ENCODE assay signal across 8 cellular contexts in the genomic region with DNA sequence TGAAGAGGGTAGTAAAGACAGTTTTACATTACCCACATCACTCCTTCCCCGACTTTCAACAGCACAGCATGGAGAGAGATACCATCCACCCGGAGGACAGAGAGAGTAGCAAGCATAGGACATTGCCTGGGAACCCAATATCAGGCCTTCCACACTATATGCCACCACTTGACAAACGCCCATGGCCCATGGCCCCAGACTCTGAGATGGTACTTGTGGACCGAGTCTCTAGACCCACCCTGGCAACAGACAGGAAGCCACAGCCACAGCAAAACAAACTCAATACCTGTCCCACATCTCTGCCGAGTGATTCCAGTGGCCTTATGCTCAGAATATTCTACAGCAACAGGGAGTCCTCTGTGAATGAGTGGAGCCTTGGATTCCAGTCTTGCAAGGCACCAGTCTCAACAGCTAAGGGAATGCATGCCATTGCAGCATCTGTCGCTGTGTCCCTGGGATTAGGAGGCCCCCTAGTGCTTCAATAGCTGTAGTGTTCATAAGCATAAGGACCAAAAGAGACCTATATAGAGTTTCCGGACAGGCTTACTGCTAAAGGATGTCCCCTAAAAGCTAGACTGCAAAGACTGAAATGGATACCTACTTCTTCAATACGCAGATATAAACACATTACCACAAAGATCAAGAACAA. TPM values are rescaled to one million over a fixed set of nuclear protein-coding genes. Genes with fewer than 3 reads are reported as not detected.
DNase-seq lines count a peak whose midpoint lies in the region; ATAC-seq, FAIRE-seq and TF ChIP-seq lines count a peak whose summit lies in the region.

No MANE protein-coding gene starts in this region.

- H3K27ac ChIP-seq in CD8-positive, alpha-beta memory T cell (ENCODE audit: low read depth, low read length): no peak overlapping the region
- H3K27ac ChIP-seq in small intestine (ENCODE audit: low read depth in 1 of 2, low read length in 1 of 2) (no peak overlapping the region), stomach (no peak overlapping the region)

- no peak overlapping the region for H3K4me3 ChIP-seq in CD8-positive, alpha-beta memory T cell (ENCODE audit: low read length)
- H3K4me3 ChIP-seq in small intestine (ENCODE audit: low read depth in 1 of 2, low read length in 2 of 2): no peak overlapping the region
- H3K4me3 ChIP-seq in stomach: no peak overlapping the region

- H3K36me3 Mint-ChIP-seq in CD8-positive, alpha-beta memory T cell: no peaks in the 10 kb centered on the region
- H3K36me3 Mint-ChIP-seq in activated T-cell treated with anti-CD3 and anti-CD28 coated beads, Interleukin-2, amount 50 U/mL, for 4 hours (ENCODE audit: insufficient read depth): no peaks in the 10 kb centered on the region

- TF ChIP-seq POLR2A in stomach (IDR thresholded peaks at IDR 0.05): no peak

- CTCF ChIA-PET in CD8-positive, alpha-beta memory T cell (lab: Charles Lee): no interaction called here

- no peaks in the 10 kb centered on the region for H3K9me3 Mint-ChIP-seq in CD8-positive, alpha-beta memory T cell
- H3K9me3 Mint-ChIP-seq in activated T-cell treated with anti-CD3 and anti-CD28 coated beads, Interleukin-2, amount 50 U/mL, for 4 hours: no peaks in the 10 kb centered on the region

- ATAC-seq in GM18502 (IDR thresholded peaks at IDR 0.05; ENCODE audit: poor library complexity, unreplicated experiment): peak; percentile 90
- ATAC-seq in HG02973 (IDR thresholded peaks at IDR 0.05; ENCODE audit: unreplicated experiment): peak; percentile 77
- ATAC-seq in activated T-cell treated with anti-CD3 and anti-CD28 coated beads, Interleukin-2, amount 50 U/mL, for 4 hours: peak; percentile 72 to 78

- H3K27me3 ChIP-seq in CD8-positive, alpha-beta memory T cell (ENCODE audit: insufficient read depth, low read length, poor library complexity, severe bottlenecking): no peaks in the 10 kb centered on the region
- H3K27me3 ChIP-seq in small intestine (ENCODE audit: control insufficient read depth in 2 of 2, insufficient read depth in 2 of 2, low read length in 2 of 2) (no peaks in the 10 kb centered on the region), stomach (no peaks in the 10 kb centered on the region)

- TF ChIP-seq EP300 in stomach (IDR thresholded peaks at IDR 0.05): no peak

- DNase-seq in CD8-positive, alpha-beta memory T cell: peak in 3 of 5 donors; percentile 21 to 47 (median 23)
- DNase-seq in NCI-H446 (lab: John Stamatoyannopoulos, UW) (peak; percentile 3 to 48), glomerular visceral epithelial cell (ENCODE audit: extremely low spot score) (peak; percentile 29), small intestine (peak; percentile 44), stomach (no peak)
- no peak for DNase-seq in activated T-cell treated with anti-CD3 and anti-CD28 coated beads, Interleukin-2, amount 50 U/mL, for 4 hours

- H3K4me3 Mint-ChIP-seq in CD8-positive, alpha-beta memory T cell: no peak overlapping the region
- H3K4me3 Mint-ChIP-seq in activated T-cell treated with anti-CD3 and anti-CD28 coated beads, Interleukin-2, amount 50 U/mL, for 4 hours: no peak overlapping the region

- peaks cover 0 to 9% (median 8%) of the 10 kb centered on the region in 3 donors for H3K4me1 Mint-ChIP-seq in CD8-positive, alpha-beta memory T cell
- no peaks in the 10 kb centered on the region for H3K4me1 Mint-ChIP-seq in activated T-cell treated with anti-CD3 and anti-CD28 coated beads, Interleukin-2, amount 50 U/mL, for 4 hours (ENCODE audit: low read depth)

- H3K9me3 ChIP-seq in CD8-positive, alpha-beta memory T cell (ENCODE audit: low read length): no peaks in the 10 kb centered on the region
- H3K9me3 ChIP-seq in small intestine (ENCODE audit: control insufficient read depth, low read depth) (no peaks in the 10 kb centered on the region), stomach (no peaks in the 10 kb centered on the region)

- peak in 1 of 7 experiments; percentile 17 for TF ChIP-seq CTCF in stomach (IDR thresholded peaks at IDR 0.05)

- peaks cover 12 to 48% of the 10 kb centered on the region in 2 donors for H3K27me3 Mint-ChIP-seq in CD8-positive, alpha-beta memory T cell
- H3K27me3 Mint-ChIP-seq in activated T-cell treated with anti-CD3 and anti-CD28 coated beads, Interleukin-2, amount 50 U/mL, for 4 hours (ENCODE audit: low read depth): peaks cover 9% of the 10 kb centered on the region

- no peak overlapping the region for H3K27ac Mint-ChIP-seq in CD8-positive, alpha-beta memory T cell

- no peaks in the 10 kb centered on the region for H3K36me3 ChIP-seq in CD8-positive, alpha-beta memory T cell (ENCODE audit: insufficient read depth, low read length)
- H3K36me3 ChIP-seq in small intestine (ENCODE audit: control insufficient read depth in 2 of 2, insufficient read depth in 2 of 2, low read length in 2 of 2): no peaks in the 10 kb centered on the region
- no peaks in the 10 kb centered on the region for H3K36me3 ChIP-seq in stomach

- intact Hi-C loops in stomach (cut with DNase I; ENCODE audit: low total_unique reads): no loop called here

- POLR2A ChIA-PET in CD8-positive, alpha-beta memory T cell (lab: Charles Lee): no interaction called here

- FAIRE-seq in small intestine (lab: Jason Lieb, UNC): no peak

- H3K4me1 ChIP-seq in CD8-positive, alpha-beta memory T cell (ENCODE audit: insufficient read depth, low read length): no peaks in the 10 kb centered on the region
- H3K4me1 ChIP-seq in small intestine (ENCODE audit: control insufficient read depth in 2 of 2, insufficient read depth in 1 of 2, low read depth in 1 of 2, low read length in 1 of 2): no peaks in the 10 kb centered on the region
- H3K4me1 ChIP-seq in stomach: no peaks in the 10 kb centered on the region

- 40 to 43% (median 42%) methylated on average over 8 of the region's 8 CpGs for WGBS in small intestine, 3 donors
- WGBS in stomach, 5 donors: 40 to 46% (median 44%) methylated on average over 7 to 8 of the region's 8 CpGs

RNA-seq across cellular contexts. Expression of gene CT55, which starts 14.7 kb away (rescaled TPM):
- not detected for total RNA-seq in CD8-positive, alpha-beta memory T cell
- polyA plus RNA-seq in CD8-positive, alpha-beta memory T cell: not detected
- total RNA-seq in activated T-cell treated with anti-CD3 and anti-CD28 coated beads, Interleukin-2, amount 50 U/mL, for 4 hours: not detected
- not detected for polyA plus RNA-seq in small intestine
- not detected for total RNA-seq in stomach
- polyA plus RNA-seq in stomach: not detected

Comparison
In these comparisons a context has a peak if more than half of its experiments do, and no peak if none do; other contexts are left out.
1. DNase-seq: peak in CD8-positive, alpha-beta memory T cell (3 of 5), NCI-H446 (2 of 2), glomerular visceral epithelial cell (single experiment) and small intestine (single experiment); none in activated T-cell treated with anti-CD3 and anti-CD28 coated beads, Interleukin-2, amount 50 U/mL, for 4 hours (single experiment) and stomach (single experiment).
2. Peak in every context shown above with its lines, with median percentiles within 50 percentile points of each other: ATAC-seq.